In genomic region chr13:24615114-24615513, GRCh38 we compare ENCODE assay signal across 1 cellular context.
TF ChIP-seq lines count a peak whose summit lies in the region.

No MANE protein-coding gene starts in this region.

TF ChIP-seq in GM23338, 12 proteins besides CTCF, POLR2A, EP300 and RAD21:
- TF ChIP-seq ZNF462 (CRISPR knock-in tag; IDR thresholded peaks at IDR 0.05), result no peak
